In genomic region chr21:32612075-32612998, GRCh38 we compare ENCODE assay signal across 8 cellular contexts. TPM values are rescaled to one million over a fixed set of nuclear protein-coding genes. Genes with fewer than 3 reads are reported as not detected.
DNase-seq lines count a peak whose midpoint lies in the region; ATAC-seq and TF ChIP-seq lines count a peak whose summit lies in the region.

A gene with protein sequence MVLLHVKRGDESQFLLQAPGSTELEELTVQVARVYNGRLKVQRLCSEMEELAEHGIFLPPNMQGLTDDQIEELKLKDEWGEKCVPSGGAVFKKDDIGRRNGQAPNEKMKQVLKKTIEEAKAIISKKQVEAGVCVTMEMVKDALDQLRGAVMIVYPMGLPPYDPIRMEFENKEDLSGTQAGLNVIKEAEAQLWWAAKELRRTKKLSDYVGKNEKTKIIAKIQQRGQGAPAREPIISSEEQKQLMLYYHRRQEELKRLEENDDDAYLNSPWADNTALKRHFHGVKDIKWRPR (minus strand): TSS chr21:32612377. CDS start chr21:32612243, 134 bp downstream.

- no peaks in the 10 kb centered on the region for H3K9me3 Mint-ChIP-seq in CD8-positive, alpha-beta T cell

- peak within 1 kb of the TSS; percentile 96 for H3K4me3 Mint-ChIP-seq in CD8-positive, alpha-beta T cell

- CTCF ChIA-PET in CD8-positive, alpha-beta T cell (lab: Charles Lee): interaction anchor here (1.0 to 5.1 kb wide), 4 partner anchors 11 to 209 kb away, joined by 3 to 33 read pairs (median 4); no protein-coding TSS in a partner anchor
- CTCF ChIA-PET in activated CD8-positive, alpha-beta memory T cell treated with anti-CD3 and anti-CD28 coated beads for 36 hours (lab: Charles Lee): interaction anchor here (0.6 to 2.0 kb wide), 3 partner anchors 11 to 242 kb away, joined by 3 to 11 read pairs (median 4); partner anchors contain the start of gene EVA1C

- H3K4me1 Mint-ChIP-seq in CD8-positive, alpha-beta T cell (ENCODE audit: low read depth): peaks cover 27% of the 10 kb centered on the region

- H3K36me3 Mint-ChIP-seq in CD8-positive, alpha-beta T cell: peaks cover 26% of the 10 kb centered on the region

- TF ChIP-seq CTCF in CD8-positive, alpha-beta T cell (IDR thresholded peaks at IDR 0.05): no peak

- intact Hi-C loops in CD8-positive, alpha-beta T cell (cut with DNase I, micrococcal nuclease): loop anchor here (1.0 to 10.0 kb wide), 15 partner anchors 43 to 2002 kb away; partner anchors contain the start of genes CRYZL1 (in 2 of the 2), ITSN1 (in 2 of the 2), MIS18A (in 2 of the 2) and SYNJ1 (in 2 of the 2)

- DNase-seq in CD8-positive, alpha-beta T cell: peak; percentile 76 to 94 (median 87)
- peak; percentile 83 for DNase-seq in HPDE6-E6E7 (ENCODE audit: extremely low spot score)
- peak; percentile 90 for DNase-seq in NK-92 treated with Interleukin-12 subunit alpha and Interleukin-12 subunit beta, amount 100 ng/mL, for 24 hours (lab: John Stamatoyannopoulos, UW)
- peak; percentile 88 to 89 (median 88) for DNase-seq in effector memory CD4-positive, alpha-beta T cell
- DNase-seq in medulla oblongata (ENCODE audit: extremely low spot score): peak; percentile 94
- peak; percentile 73 for DNase-seq in stimulated activated CD8-positive, alpha-beta memory T cell treated with anti-CD3 and anti-CD28 coated beads, Interleukin-12 subunit alpha, Interleukin-12 subunit beta, amount 100 ng/mL, for 1 hour (ENCODE audit: low read depth)

- H3K27me3 ChIP-seq in CD8-positive, alpha-beta T cell (ENCODE audit: insufficient read depth, low read length): no peaks in the 10 kb centered on the region
- no peaks in the 10 kb centered on the region for H3K27me3 ChIP-seq in effector memory CD4-positive, alpha-beta T cell (replicated peaks; ENCODE audit: control insufficient read depth, insufficient read depth, low read length, poor library complexity, severe bottlenecking)

- peaks cover 5% of the 10 kb centered on the region for H3K36me3 ChIP-seq in CD8-positive, alpha-beta T cell (ENCODE audit: insufficient read depth, low read length)
- H3K36me3 ChIP-seq in effector memory CD4-positive, alpha-beta T cell (ENCODE audit: control insufficient read depth, insufficient read depth, low read length): peaks cover 12% of the 10 kb centered on the region

- H3K27ac ChIP-seq in CD8-positive, alpha-beta T cell (ENCODE audit: low read depth, low read length): peak within 1 kb of the TSS; percentile 79
- H3K27ac ChIP-seq in effector memory CD4-positive, alpha-beta T cell (ENCODE audit: insufficient read depth, low read length, poor library complexity, severe bottlenecking): peak within 1 kb of the TSS; percentile 92

- H3K4me3 ChIP-seq in CD8-positive, alpha-beta T cell (ENCODE audit: low read depth, low read length): peak within 1 kb of the TSS; percentile 65
- peak within 1 kb of the TSS; percentile 87 for H3K4me3 ChIP-seq in effector memory CD4-positive, alpha-beta T cell (ENCODE audit: insufficient read depth, low read depth, low read length, poor library complexity, severe bottlenecking)

- POLR2A ChIA-PET in CD8-positive, alpha-beta T cell (lab: Charles Lee): interaction anchor here (1.1 to 2.4 kb wide), 9 partner anchors 43 to 957 kb away, joined by 3 to 13 read pairs (median 6); partner anchors contain the start of genes MIS18A, PAXBP1, SYNJ1 and TMEM50B
- POLR2A ChIA-PET in activated CD8-positive, alpha-beta memory T cell treated with anti-CD3 and anti-CD28 coated beads for 36 hours (lab: Charles Lee): interaction anchor here (0.6 to 1.1 kb wide), 3 partner anchors 100 to 282 kb away, joined by 3 to 4 read pairs (median 3); no protein-coding TSS in a partner anchor

- no peaks in the 10 kb centered on the region for H3K9me3 ChIP-seq in CD8-positive, alpha-beta T cell (ENCODE audit: low read length)
- H3K9me3 ChIP-seq in effector memory CD4-positive, alpha-beta T cell (ENCODE audit: control insufficient read depth, low read length): no peaks in the 10 kb centered on the region

- H3K27ac Mint-ChIP-seq in CD8-positive, alpha-beta T cell: peak within 1 kb of the TSS; percentile 97

- peaks cover 21% of the 10 kb centered on the region for H3K4me1 ChIP-seq in CD8-positive, alpha-beta T cell (ENCODE audit: insufficient read depth, low read length)
- peaks cover 3% of the 10 kb centered on the region for H3K4me1 ChIP-seq in effector memory CD4-positive, alpha-beta T cell (ENCODE audit: control insufficient read depth, insufficient read depth, low read length, poor library complexity, severe bottlenecking)

- peak; percentile 91 for ATAC-seq in CD8-positive, alpha-beta T cell
- ATAC-seq in GM19463 (IDR thresholded peaks at IDR 0.05; ENCODE audit: unreplicated experiment): peak; percentile 95

- H3K27me3 Mint-ChIP-seq in CD8-positive, alpha-beta T cell (ENCODE audit: low read depth): no peaks in the 10 kb centered on the region

RNA-seq across cellular contexts. Expression of the gene that starts here (rescaled TPM):
- 1 to 10 TPM; 7.5 to 9.1 TPM for total RNA-seq in CD8-positive, alpha-beta T cell
- total RNA-seq in activated CD8-positive, alpha-beta memory T cell treated with anti-CD3 and anti-CD28 coated beads for 36 hours: 10 to 100 TPM; 49.7 to 54.7 TPM

Comparison
In these comparisons a context has a peak if more than half of its experiments do, and no peak if none do; other contexts are left out.
1. Peak in every context shown above with its lines: DNase-seq, ATAC-seq, H3K4me3 ChIP-seq and H3K27ac ChIP-seq.
2. RNA of the gene that starts here (total RNA-seq): 49.7 to 54.7 TPM in activated CD8-positive, alpha-beta memory T cell treated with anti-CD3 and anti-CD28 coated beads for 36 hours; 7.5 to 9.1 TPM in CD8-positive, alpha-beta T cell; every median in the first group is over 4 times any median in the second.